Comparison of ENCODE assay signal across 8 cellular contexts in the genomic region with DNA sequence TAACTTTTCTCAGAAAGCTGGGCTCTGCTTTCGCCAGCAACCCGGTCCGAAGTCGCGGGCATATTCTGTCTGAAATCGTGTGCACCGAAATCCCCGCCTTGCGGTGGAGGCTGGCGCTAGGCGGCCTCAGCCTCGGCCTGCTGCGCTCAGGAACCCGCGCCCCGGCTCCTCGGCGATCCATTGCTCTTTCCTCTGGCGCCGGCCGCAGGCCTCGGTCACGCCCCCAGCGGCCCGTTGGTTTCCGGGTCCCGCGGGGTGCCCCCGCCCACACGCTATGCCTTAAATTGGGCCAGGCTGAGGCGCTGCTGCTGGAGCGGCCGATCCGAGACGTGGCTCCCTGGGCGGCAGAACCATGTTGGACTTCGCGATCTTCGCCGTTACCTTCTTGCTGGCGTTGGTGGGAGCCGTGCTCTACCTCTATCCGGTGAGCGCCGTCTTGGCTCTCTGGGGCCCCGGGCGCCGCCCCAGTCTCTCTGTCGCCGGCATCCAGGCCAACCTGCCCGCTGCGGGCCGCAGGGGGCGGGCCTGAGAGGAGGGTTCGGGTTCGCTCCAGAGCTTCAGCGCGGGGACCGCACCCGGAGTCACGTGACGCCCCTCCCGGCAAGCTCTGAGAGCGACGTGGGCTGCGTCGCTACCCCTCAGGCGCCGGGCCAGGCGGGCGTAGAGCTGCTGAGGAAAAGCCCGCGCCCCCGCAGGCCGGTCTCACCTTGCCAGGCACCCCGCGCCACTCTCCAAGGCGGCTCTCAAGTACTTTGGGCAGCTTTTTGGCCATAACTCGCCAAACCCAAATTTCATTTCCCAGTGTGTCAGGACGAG. TPM values are rescaled to one million over a fixed set of nuclear protein-coding genes. Genes with fewer than 3 reads are reported as not detected.
DNase-seq lines count a peak whose midpoint lies in the region; ATAC-seq and TF ChIP-seq lines count a peak whose summit lies in the region.

Gene CYP20A1 (plus strand): TSS at position 308 of the 816 bp plus-strand sequence. CDS start 45 bp downstream, at position 353.

- DNase-seq in NCI-H1694 (lab: John Stamatoyannopoulos, UW): peak; percentile 89
- DNase-seq in amygdala (lab: John Stamatoyannopoulos, UW): peak; percentile 75 to 98 (median 92)
- peak; percentile 94 for DNase-seq in right atrium auricular region (ENCODE audit: low spot score)
- DNase-seq in pulmonary artery endothelial cell (ENCODE audit: low read depth, low spot score): peak; percentile 87
- peak; percentile 95 to 98 for DNase-seq in uterus

- H3K4me1 Mint-ChIP-seq in T-helper 1 cell treated with Interleukin-12 subunit alpha and Interleukin-12 subunit beta and Interleukin-4 antibody, amounts not matched to agents 30 μg/mL and 1 μg/mL, for 36 hours (ENCODE audit: low read depth): peaks cover 32% of the 10 kb centered on the region

- H3K27me3 ChIP-seq in right atrium auricular region (no peaks in the 10 kb centered on the region), uterus (no peaks in the 10 kb centered on the region)

- H3K4me3 ChIP-seq in right atrium auricular region (peak within 1 kb of the TSS; percentile 59 to 81), uterus (peak within 1 kb of the TSS; percentile 56 to 83)

- H3K36me3 Mint-ChIP-seq in T-helper 1 cell treated with Interleukin-12 subunit alpha and Interleukin-12 subunit beta and Interleukin-4 antibody, amounts not matched to agents 30 μg/mL and 1 μg/mL, for 36 hours (ENCODE audit: low read depth): peaks cover 24% of the 10 kb centered on the region

- TF ChIP-seq CTCF in right atrium auricular region (IDR thresholded peaks at IDR 0.05): peak in 1 of 2 donors; percentile 63
- peak; percentile 28 to 53 (median 50) for TF ChIP-seq CTCF in uterus (IDR thresholded peaks at IDR 0.05)

- peak within 1 kb of the TSS; percentile 97 to 98 for H3K27ac ChIP-seq in right atrium auricular region
- peak within 1 kb of the TSS; percentile 96 to 99 for H3K27ac ChIP-seq in uterus

- peak; percentile 97 for TF ChIP-seq POLR2A in GM15510 (IDR thresholded peaks at IDR 0.05; ENCODE audit: borderline replicate concordance, extremely low read depth, insufficient read length)
- TF ChIP-seq POLR2A in uterus (IDR thresholded peaks at IDR 0.05): peak; percentile 44 to 83

- no peaks in the 10 kb centered on the region for H3K9me3 ChIP-seq in right atrium auricular region
- no peaks in the 10 kb centered on the region for H3K9me3 ChIP-seq in uterus

- peaks cover 7% of the 10 kb centered on the region for H3K36me3 ChIP-seq in right atrium auricular region
- no peaks in the 10 kb centered on the region for H3K36me3 ChIP-seq in uterus

- intact Hi-C loops in uterus (cut with DNase I; ENCODE audit: low total_unique reads): no loop called here

- H3K27ac Mint-ChIP-seq in T-helper 1 cell treated with Interleukin-12 subunit alpha and Interleukin-12 subunit beta and Interleukin-4 antibody, amounts not matched to agents 30 μg/mL and 1 μg/mL, for 36 hours: peak within 1 kb of the TSS; percentile 98

- no peaks in the 10 kb centered on the region for H3K27me3 Mint-ChIP-seq in T-helper 1 cell treated with Interleukin-12 subunit alpha and Interleukin-12 subunit beta and Interleukin-4 antibody, amounts not matched to agents 30 μg/mL and 1 μg/mL, for 36 hours (ENCODE audit: low read depth)

- H3K9me3 Mint-ChIP-seq in T-helper 1 cell treated with Interleukin-12 subunit alpha and Interleukin-12 subunit beta and Interleukin-4 antibody, amounts not matched to agents 30 μg/mL and 1 μg/mL, for 36 hours: no peaks in the 10 kb centered on the region

- H3K4me1 ChIP-seq in right atrium auricular region (peaks cover 0 to 18% of the 10 kb centered on the region in 2 donors), uterus (peaks cover 0 to 5% of the 10 kb centered on the region in 2 donors)

- peak; percentile 89 for ATAC-seq in HG02885 (IDR thresholded peaks at IDR 0.05; ENCODE audit: poor library complexity, unreplicated experiment)

- peak within 1 kb of the TSS; percentile 95 for H3K4me3 Mint-ChIP-seq in T-helper 1 cell treated with Interleukin-12 subunit alpha and Interleukin-12 subunit beta and Interleukin-4 antibody, amounts not matched to agents 30 μg/mL and 1 μg/mL, for 36 hours

RNA-seq across cellular contexts. Expression of gene CYP20A1, which starts in this region (rescaled TPM):
- total RNA-seq in right atrium auricular region (10 to 100 TPM; 13.3 to 20.0 TPM), pulmonary artery endothelial cell (24.8 and 48.0 TPM in 2 replicates), uterus (10 to 100 TPM in 3 of 4 donors, 1 to 10 TPM in 1; 2.0 to 72.7 (median 37.5) TPM)

Comparison
In these comparisons a context has a peak if more than half of its experiments do, and no peak if none do; other contexts are left out.
1. Peak in every context shown above with its lines: DNase-seq, ATAC-seq, H3K4me3 ChIP-seq and H3K27ac ChIP-seq.